In the genomic region with DNA sequence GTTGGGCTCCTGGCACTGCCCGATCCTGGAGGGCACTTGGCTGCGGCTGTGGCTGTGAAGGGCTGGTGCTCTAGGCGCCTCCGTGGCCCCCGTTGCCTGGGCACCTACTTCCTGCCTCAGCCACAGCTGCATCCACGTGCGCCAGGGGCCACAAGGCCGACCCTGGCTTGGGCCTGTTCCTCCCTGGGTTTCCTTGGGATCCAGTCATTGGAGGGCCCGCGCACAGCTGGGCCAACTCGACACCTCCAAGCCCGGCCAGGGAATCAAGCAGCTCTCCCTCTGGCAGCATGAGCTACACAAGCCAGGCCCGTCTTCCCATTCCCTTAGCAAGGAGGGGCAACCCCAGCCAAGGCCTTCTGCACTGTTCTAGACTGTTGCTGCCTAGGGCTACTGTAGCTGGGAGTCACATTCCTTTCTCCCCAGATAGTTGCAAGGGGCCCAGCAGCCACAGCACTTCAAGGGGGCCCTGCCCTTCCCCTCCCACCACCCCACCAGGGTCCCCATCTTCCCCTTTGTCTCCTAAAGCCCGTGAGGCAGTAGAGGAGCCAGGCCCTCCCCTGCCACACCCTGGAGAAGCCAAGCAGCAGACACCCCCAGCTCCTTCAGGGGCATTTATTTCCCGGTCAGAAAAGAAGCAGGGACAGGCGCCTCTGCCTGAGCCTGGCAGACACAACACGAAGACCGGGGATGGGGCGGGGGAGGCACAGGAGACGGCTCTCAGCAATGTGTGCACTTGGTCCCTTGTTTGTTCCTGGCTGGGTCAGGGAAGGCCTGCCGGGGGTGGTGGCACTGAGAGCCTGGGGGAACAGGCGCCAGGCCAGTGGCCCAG, we compare ENCODE assay signal across 9 cellular contexts. TPM values are rescaled to one million over a fixed set of nuclear protein-coding genes. Genes with fewer than 3 reads are reported as not detected.
DNase-seq lines count a peak whose midpoint lies in the region; ATAC-seq lines count a peak whose summit lies in the region.
"Had no signal": no experiment of that assay in that cellular context is flagged by ENCODE, and none has a peak within 500 bp of the region (broad histone marks: within the 10 kb centered on the region; RNA-seq: fewer than 3 reads in every experiment).

No MANE protein-coding gene starts in this region.

- peak overlapping the region in 6 of 10 donors; percentile 11 to 58 (median 27) for H3K4me3 Mint-ChIP-seq in naive thymus-derived CD8-positive, alpha-beta T cell

- ATAC-seq in naive thymus-derived CD8-positive, alpha-beta T cell = no peak
- no peak for ATAC-seq in HG02973 (IDR thresholded peaks at IDR 0.05; ENCODE audit: unreplicated experiment)

- peaks cover 0 to 33% (median 4%) of the 10 kb centered on the region in 3 donors for H3K36me3 Mint-ChIP-seq in naive thymus-derived CD8-positive, alpha-beta T cell

- peaks cover 74 to 82% of the 10 kb centered on the region in 2 donors for H3K4me1 ChIP-seq in duodenal mucosa (ENCODE audit: control insufficient read depth in 1 of 2, insufficient read depth in 2 of 2, low read length in 2 of 2)

- H3K9me3 ChIP-seq in duodenal mucosa (ENCODE audit: control insufficient read depth in 1 of 2, low read length in 2 of 2) = no peaks in the 10 kb centered on the region

- peak overlapping the region; percentile 35 to 81 for H3K9ac ChIP-seq in duodenal mucosa (ENCODE audit: low read depth in 1 of 2, low read length in 2 of 2)

- no peaks in the 10 kb centered on the region for H3K9me3 Mint-ChIP-seq in naive thymus-derived CD8-positive, alpha-beta T cell

- DNase-seq in stimulated activated CD4-positive, alpha-beta T cell treated with anti-CD3 and anti-CD28 coated beads, Interleukin-15, amount 100 ng/mL, for 24 hours = peak; percentile 52
- DNase-seq in stimulated activated CD4-positive, alpha-beta T cell treated with anti-CD3 and anti-CD28 coated beads, Interleukin-1b, Interleukin-23, amount 100 ng/mL, for 48 hours = no peak
- DNase-seq in SK-MEL-5 (ENCODE audit: low read depth, low spot score) = peak; percentile 83
- peak in 5 of 10 donors; percentile 24 to 64 (median 31) for DNase-seq in naive thymus-derived CD8-positive, alpha-beta T cell
- no peak for DNase-seq in DMS153 (lab: John Stamatoyannopoulos, UW)
- no peak for DNase-seq in activated gamma-delta T cell (lab: John Stamatoyannopoulos, UW)

- no peaks in the 10 kb centered on the region for H3K27me3 ChIP-seq in duodenal mucosa (ENCODE audit: control insufficient read depth in 1 of 2, insufficient read depth in 2 of 2, low read length in 2 of 2)

- peak overlapping the region in 1 of 2 donors; percentile 13 for H3K4me3 ChIP-seq in duodenal mucosa (ENCODE audit: low read depth in 1 of 2, low read length in 2 of 2)

- H3K27me3 Mint-ChIP-seq in naive thymus-derived CD8-positive, alpha-beta T cell = no peaks in the 10 kb centered on the region

- H3K27ac ChIP-seq in duodenal mucosa (ENCODE audit: low read depth, low read length) = peak overlapping the region; percentile 74

- peaks cover 17 to 29% of the 10 kb centered on the region in 2 donors for H3K36me3 ChIP-seq in duodenal mucosa (ENCODE audit: control insufficient read depth in 1 of 2, insufficient read depth in 2 of 2, low read length in 2 of 2)

- in situ Hi-C loops in SK-MEL-5 (cut with HindIII; ENCODE audit: low pct_unique_long_range_greater_than_20kb, low sequenced_read_pairs) = no loop called here

- H3K4me1 Mint-ChIP-seq in naive thymus-derived CD8-positive, alpha-beta T cell = peaks cover 15 to 60% (median 41%) of the 10 kb centered on the region in 4 donors

- peak overlapping the region in 9 of 10 donors; percentile 22 to 91 (median 73) for H3K27ac Mint-ChIP-seq in naive thymus-derived CD8-positive, alpha-beta T cell

- POLR2A ChIA-PET in naive thymus-derived CD8-positive, alpha-beta T cell (lab: Charles Lee) = interaction anchor here (0.6 to 1.8 kb wide), 4 partner anchors 13 to 164 kb away, joined by 3 to 5 read pairs (median 4); a partner anchor contains a TSS

RNA-seq across cellular contexts. Expression of a gene that starts 3.8 kb away (rescaled TPM):
- total RNA-seq in SK-MEL-5 (2014; rRNA removed; shearing (Covaris generic)) = 288 and 306 TPM in 2 replicates
- 1,017 and 1,021 TPM in 2 replicates for polyA plus RNA-seq in SK-MEL-5 (2015; cell fraction: cytosol; rRNA removed)
- 496 and 560 TPM in 2 replicates for polyA plus RNA-seq in SK-MEL-5 (2015; cell fraction: nucleus; rRNA removed)
- total RNA-seq in naive thymus-derived CD8-positive, alpha-beta T cell = 100 to 1,000 TPM; 317 to 343 TPM
- polyA plus RNA-seq in naive thymus-derived CD8-positive, alpha-beta T cell = 100 to 1,000 TPM in 1 of 3 donors, 10 to 100 TPM in 2; 55.1 to 102 (median 87.2) TPM

RNA-seq across cellular contexts. Expression of a gene that starts 7.0 kb away (rescaled TPM):
- 1,826 and 1,949 TPM in 2 replicates for total RNA-seq in SK-MEL-5 (2014; rRNA removed; shearing (Covaris generic))
- 4,439 and 5,254 TPM in 2 replicates for polyA plus RNA-seq in SK-MEL-5 (2015; cell fraction: cytosol; rRNA removed)
- polyA plus RNA-seq in SK-MEL-5 (2015; cell fraction: nucleus; rRNA removed) = 1,279 and 1,508 TPM in 2 replicates
- total RNA-seq in naive thymus-derived CD8-positive, alpha-beta T cell = 100 to 1,000 TPM; 181 to 190 TPM
- 100 to 1,000 TPM; 166 to 191 (median 191) TPM for polyA plus RNA-seq in naive thymus-derived CD8-positive, alpha-beta T cell

RNA-seq across cellular contexts. Expression of a gene that starts 24.0 kb away (rescaled TPM):
- total RNA-seq in SK-MEL-5 (2014; rRNA removed; shearing (Covaris generic)) = 245 and 252 TPM in 2 replicates
- polyA plus RNA-seq in SK-MEL-5 (2015; cell fraction: cytosol; rRNA removed) = 200 and 214 TPM in 2 replicates
- polyA plus RNA-seq in SK-MEL-5 (2015; cell fraction: nucleus; rRNA removed) = 51.9 and 82.2 TPM in 2 replicates
- total RNA-seq in naive thymus-derived CD8-positive, alpha-beta T cell = 10 to 100 TPM; 49.9 to 54.4 TPM
- polyA plus RNA-seq in naive thymus-derived CD8-positive, alpha-beta T cell = 10 to 100 TPM; 31.7 to 55.4 (median 50.1) TPM

RNA-seq across cellular contexts. Expression of a gene that starts 24.2 kb away (rescaled TPM):
- 315 and 336 TPM in 2 replicates for total RNA-seq in SK-MEL-5 (2014; rRNA removed; shearing (Covaris generic))
- polyA plus RNA-seq in SK-MEL-5 (2015; cell fraction: cytosol; rRNA removed) = 295 and 435 TPM in 2 replicates
- polyA plus RNA-seq in SK-MEL-5 (2015; cell fraction: nucleus; rRNA removed) = 60.7 and 104 TPM in 2 replicates
- 10 to 100 TPM; 38.7 to 48.1 TPM for total RNA-seq in naive thymus-derived CD8-positive, alpha-beta T cell
- 100 to 1,000 TPM; 273 to 324 (median 275) TPM for polyA plus RNA-seq in naive thymus-derived CD8-positive, alpha-beta T cell

RNA-seq across cellular contexts. Expression of a gene that starts 32.5 kb away (rescaled TPM):
- total RNA-seq in SK-MEL-5 (2014; rRNA removed; shearing (Covaris generic)) = 0.56 and 0.63 TPM in 2 replicates
- 0.80 and 1.5 TPM in 2 replicates for polyA plus RNA-seq in SK-MEL-5 (2015; cell fraction: cytosol; rRNA removed)
- polyA plus RNA-seq in SK-MEL-5 (2015; cell fraction: nucleus; rRNA removed) = 0.67 and 1.1 TPM in 2 replicates
- not detected for total RNA-seq in naive thymus-derived CD8-positive, alpha-beta T cell
- under 1 TPM in 1 of 3 donors, not detected in 2; 0.11 TPM for polyA plus RNA-seq in naive thymus-derived CD8-positive, alpha-beta T cell
- total RNA-seq: glomerular endothelial cell had no signal

Comparison
In these comparisons a context has a peak if more than half of its experiments do, and no peak if none do; other contexts are left out.
1. DNase-seq: peak in stimulated activated CD4-positive, alpha-beta T cell treated with anti-CD3 and anti-CD28 coated beads, Interleukin-15, amount 100 ng/mL, for 24 hours (single experiment) and SK-MEL-5 (single experiment); none in stimulated activated CD4-positive, alpha-beta T cell treated with anti-CD3 and anti-CD28 coated beads, Interleukin-1b, Interleukin-23, amount 100 ng/mL, for 48 hours (single experiment), DMS153 (single experiment) and activated gamma-delta T cell (single experiment).